Comparison of ENCODE assay signal across 2 cellular contexts in the genomic region with DNA sequence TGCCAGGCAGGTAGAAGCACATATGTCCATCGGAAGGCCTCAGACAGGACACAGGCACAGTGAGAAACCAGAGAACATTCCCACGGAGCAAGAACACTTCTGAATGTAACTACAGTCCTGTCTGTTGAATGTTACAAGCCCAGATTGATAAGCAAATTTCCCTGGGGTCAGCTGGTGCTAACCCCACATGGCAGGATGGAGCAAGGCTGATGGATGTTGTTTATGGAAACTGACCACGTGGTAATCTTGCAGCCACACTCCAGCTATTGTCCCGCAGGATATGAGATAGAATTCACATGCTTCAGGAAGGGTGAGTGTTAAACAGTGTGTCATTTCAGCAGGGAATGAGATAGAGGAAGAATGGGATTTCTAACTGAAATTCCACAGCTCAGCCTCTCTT.
TF ChIP-seq lines count a peak whose summit lies in the region.

No MANE protein-coding gene starts in this region.

TF ChIP-seq in liver, 16 proteins besides CTCF, POLR2A, EP300 and RAD21:
- TF ChIP-seq SP1 (IDR thresholded peaks at IDR 0.05) (no peak), NR2F2 (IDR thresholded peaks at IDR 0.05) (peak; percentile 96)

TF ChIP-seq in HepG2, 621 proteins besides CTCF, POLR2A, EP300 and RAD21:
- TF ChIP-seq ERF (CRISPR knock-in tag; IDR thresholded peaks at IDR 0.05): no peak
- no peak for TF ChIP-seq NFIB (CRISPR knock-in tag; IDR thresholded peaks at IDR 0.05; ENCODE audit: borderline replicate concordance)
- TF ChIP-seq, protein P1, sequence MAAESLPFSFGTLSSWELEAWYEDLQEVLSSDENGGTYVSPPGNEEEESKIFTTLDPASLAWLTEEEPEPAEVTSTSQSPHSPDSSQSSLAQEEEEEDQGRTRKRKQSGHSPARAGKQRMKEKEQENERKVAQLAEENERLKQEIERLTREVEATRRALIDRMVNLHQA (CRISPR knock-in tag; IDR thresholded peaks at IDR 0.05): no peak
- TF ChIP-seq, protein P2, sequence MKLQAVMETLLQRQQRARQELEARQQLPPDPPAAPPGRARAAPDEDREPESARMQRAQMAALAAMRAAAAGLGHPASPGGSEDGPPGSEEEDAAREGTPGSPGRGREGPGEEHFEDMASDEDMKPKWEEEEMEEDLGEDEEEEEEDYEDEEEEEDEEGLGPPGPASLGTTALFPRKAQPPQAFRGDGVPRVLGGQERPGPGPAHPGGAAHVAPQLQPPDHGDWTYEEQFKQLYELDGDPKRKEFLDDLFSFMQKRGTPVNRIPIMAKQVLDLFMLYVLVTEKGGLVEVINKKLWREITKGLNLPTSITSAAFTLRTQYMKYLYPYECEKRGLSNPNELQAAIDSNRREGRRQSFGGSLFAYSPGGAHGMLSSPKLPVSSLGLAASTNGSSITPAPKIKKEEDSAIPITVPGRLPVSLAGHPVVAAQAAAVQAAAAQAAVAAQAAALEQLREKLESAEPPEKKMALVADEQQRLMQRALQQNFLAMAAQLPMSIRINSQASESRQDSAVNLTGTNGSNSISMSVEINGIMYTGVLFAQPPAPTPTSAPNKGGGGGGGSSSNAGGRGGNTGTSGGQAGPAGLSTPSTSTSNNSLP (IDR thresholded peaks at IDR 0.05; ENCODE audit: low read depth, low read length): no peak
- TF ChIP-seq, protein P3, sequence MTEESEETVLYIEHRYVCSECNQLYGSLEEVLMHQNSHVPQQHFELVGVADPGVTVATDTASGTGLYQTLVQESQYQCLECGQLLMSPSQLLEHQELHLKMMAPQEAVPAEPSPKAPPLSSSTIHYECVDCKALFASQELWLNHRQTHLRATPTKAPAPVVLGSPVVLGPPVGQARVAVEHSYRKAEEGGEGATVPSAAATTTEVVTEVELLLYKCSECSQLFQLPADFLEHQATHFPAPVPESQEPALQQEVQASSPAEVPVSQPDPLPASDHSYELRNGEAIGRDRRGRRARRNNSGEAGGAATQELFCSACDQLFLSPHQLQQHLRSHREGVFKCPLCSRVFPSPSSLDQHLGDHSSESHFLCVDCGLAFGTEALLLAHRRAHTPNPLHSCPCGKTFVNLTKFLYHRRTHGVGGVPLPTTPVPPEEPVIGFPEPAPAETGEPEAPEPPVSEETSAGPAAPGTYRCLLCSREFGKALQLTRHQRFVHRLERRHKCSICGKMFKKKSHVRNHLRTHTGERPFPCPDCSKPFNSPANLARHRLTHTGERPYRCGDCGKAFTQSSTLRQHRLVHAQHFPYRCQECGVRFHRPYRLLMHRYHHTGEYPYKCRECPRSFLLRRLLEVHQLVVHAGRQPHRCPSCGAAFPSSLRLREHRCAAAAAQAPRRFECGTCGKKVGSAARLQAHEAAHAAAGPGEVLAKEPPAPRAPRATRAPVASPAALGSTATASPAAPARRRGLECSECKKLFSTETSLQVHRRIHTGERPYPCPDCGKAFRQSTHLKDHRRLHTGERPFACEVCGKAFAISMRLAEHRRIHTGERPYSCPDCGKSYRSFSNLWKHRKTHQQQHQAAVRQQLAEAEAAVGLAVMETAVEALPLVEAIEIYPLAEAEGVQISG (CRISPR knock-in tag; IDR thresholded peaks at IDR 0.05): no peak
- no peak for TF ChIP-seq HDAC1 (CRISPR knock-in tag; IDR thresholded peaks at IDR 0.05)
- no peak for TF ChIP-seq ZSCAN25 (CRISPR knock-in tag; IDR thresholded peaks at IDR 0.05)
- TF ChIP-seq, protein P4, sequence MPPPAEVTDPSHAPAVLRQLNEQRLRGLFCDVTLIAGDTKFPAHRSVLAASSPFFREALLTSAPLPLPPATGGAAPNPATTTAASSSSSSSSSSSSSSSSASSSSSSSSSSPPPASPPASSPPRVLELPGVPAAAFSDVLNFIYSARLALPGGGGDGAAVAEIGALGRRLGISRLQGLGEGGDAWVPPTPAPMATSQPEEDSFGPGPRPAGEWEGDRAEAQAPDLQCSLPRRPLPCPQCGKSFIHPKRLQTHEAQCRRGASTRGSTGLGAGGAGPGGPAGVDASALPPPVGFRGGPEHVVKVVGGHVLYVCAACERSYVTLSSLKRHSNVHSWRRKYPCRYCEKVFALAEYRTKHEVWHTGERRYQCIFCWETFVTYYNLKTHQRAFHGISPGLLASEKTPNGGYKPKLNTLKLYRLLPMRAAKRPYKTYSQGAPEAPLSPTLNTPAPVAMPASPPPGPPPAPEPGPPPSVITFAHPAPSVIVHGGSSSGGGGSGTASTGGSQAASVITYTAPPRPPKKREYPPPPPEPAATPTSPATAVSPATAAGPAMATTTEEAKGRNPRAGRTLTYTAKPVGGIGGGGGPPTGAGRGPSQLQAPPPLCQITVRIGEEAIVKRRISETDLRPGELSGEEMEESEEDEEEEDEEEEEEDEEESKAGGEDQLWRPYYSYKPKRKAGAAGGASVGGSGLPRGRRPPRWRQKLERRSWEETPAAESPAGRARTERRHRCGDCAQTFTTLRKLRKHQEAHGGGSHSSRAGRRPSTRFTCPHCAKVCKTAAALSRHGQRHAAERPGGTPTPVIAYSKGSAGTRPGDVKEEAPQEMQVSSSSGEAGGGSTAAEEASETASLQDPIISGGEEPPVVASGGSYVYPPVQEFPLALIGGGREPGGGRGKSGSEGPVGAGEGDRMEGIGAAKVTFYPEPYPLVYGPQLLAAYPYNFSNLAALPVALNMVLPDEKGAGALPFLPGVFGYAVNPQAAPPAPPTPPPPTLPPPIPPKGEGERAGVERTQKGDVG (CRISPR knock-in tag; IDR thresholded peaks at IDR 0.05; ENCODE audit: borderline replicate concordance): no peak
- TF ChIP-seq, protein P5, sequence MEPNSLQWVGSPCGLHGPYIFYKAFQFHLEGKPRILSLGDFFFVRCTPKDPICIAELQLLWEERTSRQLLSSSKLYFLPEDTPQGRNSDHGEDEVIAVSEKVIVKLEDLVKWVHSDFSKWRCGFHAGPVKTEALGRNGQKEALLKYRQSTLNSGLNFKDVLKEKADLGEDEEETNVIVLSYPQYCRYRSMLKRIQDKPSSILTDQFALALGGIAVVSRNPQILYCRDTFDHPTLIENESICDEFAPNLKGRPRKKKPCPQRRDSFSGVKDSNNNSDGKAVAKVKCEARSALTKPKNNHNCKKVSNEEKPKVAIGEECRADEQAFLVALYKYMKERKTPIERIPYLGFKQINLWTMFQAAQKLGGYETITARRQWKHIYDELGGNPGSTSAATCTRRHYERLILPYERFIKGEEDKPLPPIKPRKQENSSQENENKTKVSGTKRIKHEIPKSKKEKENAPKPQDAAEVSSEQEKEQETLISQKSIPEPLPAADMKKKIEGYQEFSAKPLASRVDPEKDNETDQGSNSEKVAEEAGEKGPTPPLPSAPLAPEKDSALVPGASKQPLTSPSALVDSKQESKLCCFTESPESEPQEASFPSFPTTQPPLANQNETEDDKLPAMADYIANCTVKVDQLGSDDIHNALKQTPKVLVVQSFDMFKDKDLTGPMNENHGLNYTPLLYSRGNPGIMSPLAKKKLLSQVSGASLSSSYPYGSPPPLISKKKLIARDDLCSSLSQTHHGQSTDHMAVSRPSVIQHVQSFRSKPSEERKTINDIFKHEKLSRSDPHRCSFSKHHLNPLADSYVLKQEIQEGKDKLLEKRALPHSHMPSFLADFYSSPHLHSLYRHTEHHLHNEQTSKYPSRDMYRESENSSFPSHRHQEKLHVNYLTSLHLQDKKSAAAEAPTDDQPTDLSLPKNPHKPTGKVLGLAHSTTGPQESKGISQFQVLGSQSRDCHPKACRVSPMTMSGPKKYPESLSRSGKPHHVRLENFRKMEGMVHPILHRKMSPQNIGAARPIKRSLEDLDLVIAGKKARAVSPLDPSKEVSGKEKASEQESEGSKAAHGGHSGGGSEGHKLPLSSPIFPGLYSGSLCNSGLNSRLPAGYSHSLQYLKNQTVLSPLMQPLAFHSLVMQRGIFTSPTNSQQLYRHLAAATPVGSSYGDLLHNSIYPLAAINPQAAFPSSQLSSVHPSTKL (CRISPR knock-in tag; IDR thresholded peaks at IDR 0.05): no peak
- no peak for TF ChIP-seq HDAC6 (IDR thresholded peaks at IDR 0.05; ENCODE audit: low read depth, low read length)
- no peak for TF ChIP-seq ZNF790 (CRISPR knock-in tag; IDR thresholded peaks at IDR 0.05; ENCODE audit: borderline replicate concordance)
- TF ChIP-seq ZNF329 (CRISPR knock-in tag; IDR thresholded peaks at IDR 0.05; ENCODE audit: low read depth): no peak
- no peak for TF ChIP-seq KLF9 (CRISPR knock-in tag; IDR thresholded peaks at IDR 0.05; ENCODE audit: low read depth)
- TF ChIP-seq, protein P6, sequence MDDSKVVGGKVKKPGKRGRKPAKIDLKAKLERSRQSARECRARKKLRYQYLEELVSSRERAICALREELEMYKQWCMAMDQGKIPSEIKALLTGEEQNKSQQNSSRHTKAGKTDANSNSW (CRISPR knock-in tag; IDR thresholded peaks at IDR 0.05; ENCODE audit: borderline replicate concordance): no peak
